17 cellular contexts compared by ENCODE assay signal in the genomic region with DNA sequence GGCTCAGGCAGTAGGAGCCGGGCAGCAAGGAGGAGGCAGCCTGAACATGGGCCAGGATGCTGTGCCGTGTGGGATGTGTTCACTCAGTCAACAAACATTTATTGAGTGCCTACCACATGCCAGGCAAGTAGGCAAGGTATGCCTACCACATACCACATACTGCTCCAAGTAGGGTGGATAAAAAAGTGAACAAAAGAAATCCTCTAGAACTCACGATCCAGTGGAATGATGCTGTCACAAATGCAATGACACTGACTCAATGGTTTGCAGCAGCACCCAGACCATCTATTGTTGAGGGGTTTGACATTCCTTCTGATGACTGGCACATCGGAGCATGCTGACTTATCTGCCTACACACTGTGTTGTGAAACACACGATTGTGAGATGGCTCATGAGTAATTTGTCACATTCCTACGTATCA.
DNase-seq lines count a peak whose midpoint lies in the region; ATAC-seq, FAIRE-seq and TF ChIP-seq lines count a peak whose summit lies in the region.
"Had no signal": no experiment of that assay in that cellular context is flagged by ENCODE, and none has a peak within 500 bp of the region (broad histone marks: within the 10 kb centered on the region; RNA-seq: fewer than 3 reads in every experiment).

No MANE protein-coding gene starts in this region.

- H3K23me2 ChIP-seq in H9 (ENCODE audit: insufficient read length, low read depth, low read length, poor library complexity, severe bottlenecking): no peaks in the 10 kb centered on the region

- H3K4me3 ChIP-seq in bronchial epithelial cell (ENCODE audit: low read depth, low read length): no peak overlapping the region
- no peak overlapping the region for H3K4me3 ChIP-seq in aorta (ENCODE audit: low read length in 2 of 2)
- H3K4me3 ChIP-seq: BLaER1 treated with 17β-estradiol and CSF1 and Interleukin-3, amounts not matched to agents 10 nM and 100 nM; Peyer's patch; uterus had no signal

- no peaks in the 10 kb centered on the region for H3K36me3 Mint-ChIP-seq in H9 (ENCODE audit: insufficient read depth in 1 of 3, low read depth in 3 of 3)
- H3K36me3 Mint-ChIP-seq in stimulated activated memory B cell treated with anti-CD40 and anti-IgM and Interleukin-4, amounts not matched to agents 10 μg/mL and 1 μg/mL and 100 μg/mL, for 72 hours: no peaks in the 10 kb centered on the region

- no peaks in the 10 kb centered on the region for H3K4me1 ChIP-seq in H9 (ENCODE audit: insufficient read depth, low read length)
- H3K4me1 ChIP-seq in aorta (ENCODE audit: control insufficient read depth in 1 of 2, insufficient read depth in 2 of 2, low read length in 2 of 2): no peaks in the 10 kb centered on the region
- H3K4me1 ChIP-seq: Peyer's patch, uterus had no signal

- no peaks in the 10 kb centered on the region for H3K27me3 ChIP-seq in H9 (ENCODE audit: insufficient read depth, low read length)
- H3K27me3 ChIP-seq in bronchial epithelial cell (ENCODE audit: control insufficient read depth, insufficient read depth, low read length): no peaks in the 10 kb centered on the region
- H3K27me3 ChIP-seq in aorta (ENCODE audit: control insufficient read depth in 1 of 2, insufficient read depth in 2 of 2, low read length in 1 of 2): no peaks in the 10 kb centered on the region
- H3K27me3 ChIP-seq: BLaER1 treated with 17β-estradiol and CSF1 and Interleukin-3, amounts not matched to agents 10 nM and 100 nM; Peyer's patch; uterus had no signal

- H2BK15ac ChIP-seq in H9 (ENCODE audit: low read depth, low read length): no peak overlapping the region

- H3K9me3 Mint-ChIP-seq in H9: no peaks in the 10 kb centered on the region
- peaks cover 9% of the 10 kb centered on the region for H3K9me3 Mint-ChIP-seq in stimulated activated memory B cell treated with anti-CD40 and anti-IgM and Interleukin-4, amounts not matched to agents 10 μg/mL and 1 μg/mL and 100 μg/mL, for 72 hours
- H3K9me3 Mint-ChIP-seq: activated naive CD8-positive, alpha-beta T cell treated with anti-CD3 and anti-CD28 coated beads, Interleukin-2, amount 50 U/mL, for 24 hours had no signal

- no peak overlapping the region for H2BK5ac ChIP-seq in H9 (ENCODE audit: insufficient read length, low read length)

- FAIRE-seq in bronchial epithelial cell (lab: Jason Lieb, UNC) (peak; percentile 13), urothelium cell line (lab: Jason Lieb, UNC) (peak; percentile 95)
- FAIRE-seq: frontal cortex, GM12892 had no signal

- H3K27ac ChIP-seq in H9 (ENCODE audit: insufficient read length, low read depth, low read length): no peak overlapping the region
- no peak overlapping the region for H3K27ac ChIP-seq in aorta (ENCODE audit: low read depth in 1 of 2, low read length in 2 of 2)
- H3K27ac ChIP-seq: BLaER1 treated with 17β-estradiol and CSF1 and Interleukin-3, amounts not matched to agents 10 nM and 100 nM; Peyer's patch; uterus had no signal

- no peak for TF ChIP-seq CTCF in H9 (conservative IDR thresholded peaks at IDR 0.05)
- TF ChIP-seq CTCF in bronchial epithelial cell (IDR thresholded peaks at IDR 0.05; ENCODE audit: insufficient read depth, low read length, severe bottlenecking): no peak

- no peak overlapping the region for H3K9ac ChIP-seq in H9 (ENCODE audit: extremely low read depth, insufficient read length, low read length)
- H3K9ac ChIP-seq: BLaER1 treated with 17β-estradiol and CSF1 and Interleukin-3, amounts not matched to agents 10 nM and 100 nM; SK-N-SH had no signal

- H2BK12ac ChIP-seq in H9 (ENCODE audit: insufficient read length, low read depth, low read length): no peak overlapping the region

- H2AK5ac ChIP-seq in H9 (ENCODE audit: insufficient read length, low read length): no peak overlapping the region

- H2AFZ ChIP-seq in H9 (ENCODE audit: low read length): no peak overlapping the region

- peak overlapping the region; percentile 89 for H3K56ac ChIP-seq in H9 (ENCODE audit: insufficient read length, low read depth, low read length)

- no peak overlapping the region for H4K91ac ChIP-seq in H9 (ENCODE audit: insufficient read length, low read depth, low read length)

- no peak overlapping the region for H2BK20ac ChIP-seq in H9 (ENCODE audit: low read depth, low read length, poor library complexity, severe bottlenecking)

- no peak overlapping the region for H3K14ac ChIP-seq in H9 (ENCODE audit: insufficient read depth, low read length)

- intact Hi-C loops in aorta (cut with DNase I): no loop called here

- no peak overlapping the region for H3K23ac ChIP-seq in H9 (ENCODE audit: insufficient read length, low read depth, low read length)

- H3K27me3 Mint-ChIP-seq in H9 (ENCODE audit: low read depth): no peaks in the 10 kb centered on the region
- no peaks in the 10 kb centered on the region for H3K27me3 Mint-ChIP-seq in stimulated activated memory B cell treated with anti-CD40 and anti-IgM and Interleukin-4, amounts not matched to agents 10 μg/mL and 1 μg/mL and 100 μg/mL, for 72 hours
- H3K27me3 Mint-ChIP-seq: activated naive CD8-positive, alpha-beta T cell treated with anti-CD3 and anti-CD28 coated beads, Interleukin-2, amount 50 U/mL, for 24 hours; activated T-helper 17 cell treated with anti-CD3 and anti-CD28 coated beads, Interleukin-2, amount 50 U/mL, for 72 hours had no signal

- no peak overlapping the region for H3K4me3 Mint-ChIP-seq in H9
- no peak overlapping the region for H3K4me3 Mint-ChIP-seq in stimulated activated memory B cell treated with anti-CD40 and anti-IgM and Interleukin-4, amounts not matched to agents 10 μg/mL and 1 μg/mL and 100 μg/mL, for 72 hours
- H3K4me3 Mint-ChIP-seq: activated naive CD8-positive, alpha-beta T cell treated with anti-CD3 and anti-CD28 coated beads, Interleukin-2, amount 50 U/mL, for 24 hours; activated T-helper 17 cell treated with anti-CD3 and anti-CD28 coated beads, Interleukin-2, amount 50 U/mL, for 72 hours had no signal

- no peak overlapping the region for H3K4ac ChIP-seq in H9 (ENCODE audit: low read depth, low read length)

- H3K4me2 ChIP-seq in H9 (ENCODE audit: insufficient read depth, insufficient read length, low read length): no peak overlapping the region
- H3K4me2 ChIP-seq: BLaER1 treated with 17β-estradiol and CSF1 and Interleukin-3, amounts not matched to agents 10 nM and 100 nM; SK-N-SH had no signal

- H3K4me1 Mint-ChIP-seq in H9: no peaks in the 10 kb centered on the region
- H3K4me1 Mint-ChIP-seq in stimulated activated memory B cell treated with anti-CD40 and anti-IgM and Interleukin-4, amounts not matched to agents 10 μg/mL and 1 μg/mL and 100 μg/mL, for 72 hours: no peaks in the 10 kb centered on the region
- H3K4me1 Mint-ChIP-seq: activated naive CD8-positive, alpha-beta T cell treated with anti-CD3 and anti-CD28 coated beads, Interleukin-2, amount 50 U/mL, for 24 hours; activated T-helper 17 cell treated with anti-CD3 and anti-CD28 coated beads, Interleukin-2, amount 50 U/mL, for 72 hours had no signal

- peak overlapping the region; percentile 81 for H4K8ac ChIP-seq in H9 (replicated peaks; ENCODE audit: insufficient read length, low read depth, low read length)

- no peak overlapping the region for H3T11ph ChIP-seq in H9 (ENCODE audit: low read length)

- DNase-seq in H9 (no peak), bronchial epithelial cell (ENCODE audit: low read depth) (no peak), kidney tubule cell (ENCODE audit: low spot score) (peak; percentile 95), urothelium cell line (ENCODE audit: low spot score) (peak; percentile 71), DMS 273 (lab: John Stamatoyannopoulos, UW; ENCODE audit: unreplicated experiment) (no peak), aorta (no peak)
- DNase-seq: activated naive CD8-positive, alpha-beta T cell treated with anti-CD3 and anti-CD28 coated beads, Interleukin-2, amount 50 U/mL, for 24 hours; effector CD8-positive, alpha-beta T cell; GF-D8; Peyer's patch; SK-N-SH; uterus had no signal

- H3K79me2 ChIP-seq in H9 (ENCODE audit: insufficient read depth, low read length): no peaks in the 10 kb centered on the region

- no peak overlapping the region for H3K27ac Mint-ChIP-seq in H9
- H3K27ac Mint-ChIP-seq in stimulated activated memory B cell treated with anti-CD40 and anti-IgM and Interleukin-4, amounts not matched to agents 10 μg/mL and 1 μg/mL and 100 μg/mL, for 72 hours: no peak overlapping the region
- H3K27ac Mint-ChIP-seq: activated naive CD8-positive, alpha-beta T cell treated with anti-CD3 and anti-CD28 coated beads, Interleukin-2, amount 50 U/mL, for 24 hours; activated T-helper 17 cell treated with anti-CD3 and anti-CD28 coated beads, Interleukin-2, amount 50 U/mL, for 72 hours had no signal

- H4K5ac ChIP-seq in H9 (ENCODE audit: insufficient read length, low read depth, low read length): no peak overlapping the region

- no peak for ATAC-seq in stimulated activated memory B cell treated with anti-CD40 and anti-IgM and Interleukin-4, amounts not matched to agents 10 μg/mL and 1 μg/mL and 100 μg/mL, for 72 hours
- no peak for ATAC-seq in aorta (ENCODE audit: low FRiP score)
- ATAC-seq: activated naive CD8-positive, alpha-beta T cell treated with anti-CD3 and anti-CD28 coated beads, Interleukin-2, amount 50 U/mL, for 24 hours; activated T-helper 17 cell treated with anti-CD3 and anti-CD28 coated beads, Interleukin-2, amount 50 U/mL, for 72 hours had no signal

- WGBS in H9 (ENCODE audit: extremely low coverage, insufficient read length, low lambda C conversion rate): no CpG with 5 or more reads among the region's 6 CpGs
- WGBS in aorta, 2 donors: 79 to 86% methylated on average over 6 of the region's 6 CpGs

- no peak overlapping the region for H2BK120ac ChIP-seq in H9 (ENCODE audit: low read depth, low read length, poor library complexity, severe bottlenecking)

- no peak overlapping the region for H3K18ac ChIP-seq in H9 (ENCODE audit: insufficient read length, low read depth, low read length)

- no peaks in the 10 kb centered on the region for H3K79me1 ChIP-seq in H9 (ENCODE audit: insufficient read depth, low read depth, low read length, poor library complexity, severe bottlenecking)

- H3K9me3 ChIP-seq in H9 (ENCODE audit: control insufficient read depth, low read depth, low read length) (no peaks in the 10 kb centered on the region), aorta (ENCODE audit: control insufficient read depth, low read length) (peaks cover 1% of the 10 kb centered on the region)
- H3K9me3 ChIP-seq: Peyer's patch, SK-N-SH, uterus had no signal

- no peaks in the 10 kb centered on the region for H4K20me1 ChIP-seq in H9 (ENCODE audit: control insufficient read depth, insufficient read depth, insufficient read length)
- H4K20me1 ChIP-seq: BLaER1 treated with 17β-estradiol and CSF1 and Interleukin-3, amounts not matched to agents 10 nM and 100 nM had no signal

- H3K36me3 ChIP-seq in bronchial epithelial cell (ENCODE audit: control insufficient read depth, insufficient read depth, low read length) (no peaks in the 10 kb centered on the region), aorta (ENCODE audit: control insufficient read depth in 1 of 2, insufficient read depth in 2 of 2, low read length in 1 of 2) (no peaks in the 10 kb centered on the region)
- H3K36me3 ChIP-seq: Peyer's patch, uterus had no signal

Comparison
In these comparisons a context has a peak if more than half of its experiments do, and no peak if none do; other contexts are left out.
1. DNase-seq: peak in kidney tubule cell (single experiment) and urothelium cell line (single experiment); none in H9 (single experiment), bronchial epithelial cell (single experiment), DMS 273 (single experiment) and aorta (0 of 2).